Comparison of ENCODE assay signal across 8 cellular contexts in the genomic region with DNA sequence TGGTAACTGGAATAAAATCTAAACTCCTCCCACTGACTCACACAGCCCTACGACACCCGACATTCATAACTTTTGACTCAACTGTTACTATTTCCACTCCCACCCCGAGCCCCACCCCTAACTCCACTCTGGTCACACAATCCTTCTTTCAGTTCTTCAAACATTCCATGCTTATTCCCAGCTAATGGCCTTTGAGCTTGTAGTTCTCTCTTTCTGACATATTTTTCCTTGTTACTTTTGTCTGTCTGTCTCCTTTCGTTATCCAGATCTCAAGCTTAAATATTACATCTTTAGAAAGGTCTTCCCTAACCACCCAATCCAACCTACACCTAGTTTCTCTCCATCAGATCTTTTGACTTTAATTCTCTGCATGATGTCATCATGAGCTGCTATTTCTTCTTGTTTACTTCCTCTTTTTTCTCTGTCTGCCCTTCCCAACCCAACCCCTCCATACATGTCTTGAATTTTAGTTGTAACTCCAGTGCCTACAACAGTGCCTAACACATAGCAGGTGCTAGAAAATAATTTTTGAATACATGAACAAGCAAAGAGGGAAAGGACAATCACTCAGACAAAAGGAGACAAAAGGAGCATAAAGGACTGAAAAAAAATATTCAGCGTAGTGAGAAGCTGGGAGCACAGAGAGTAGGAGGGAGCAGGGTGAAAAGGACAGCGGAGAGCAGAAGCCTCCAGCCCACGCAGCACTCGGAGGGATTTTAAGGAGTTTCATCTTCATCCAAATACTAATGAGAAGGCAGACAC.
A peak's percentile ranks its signal among the peaks of the same experiment; 100 is the strongest.
DNase-seq lines count a peak whose midpoint lies in the region; ATAC-seq and TF ChIP-seq lines count a peak whose summit lies in the region.

No MANE protein-coding gene starts in this region.

- H3K36me3 ChIP-seq in SU-DHL-6 (ENCODE audit: low read length): no peaks in the 10 kb centered on the region
- no peaks in the 10 kb centered on the region for H3K36me3 ChIP-seq in thoracic aorta

- DNase-seq in Daoy (ENCODE audit: low read depth) (peak; percentile 69), left cardiac atrium (peak; percentile 46), thoracic aorta (ENCODE audit: low spot score) (no peak), ecto neural progenitor cell (ENCODE audit: low spot score) (no peak), NCI-H524 treated with DMSO at 0.1 percent for 48 hours (lab: John Stamatoyannopoulos, UW) (no peak), T-helper 9 cell (no peak)

- peak overlapping the region; percentile 3 for H3K4me2 ChIP-seq in SU-DHL-6 (ENCODE audit: low read depth, low read length, poor library complexity, severe bottlenecking)

- no peaks in the 10 kb centered on the region for H3K9me2 ChIP-seq in SU-DHL-6 (replicated peaks; ENCODE audit: insufficient read depth, low read length)

- H3K9me3 ChIP-seq in SU-DHL-6 (ENCODE audit: insufficient read depth, low read length): no peaks in the 10 kb centered on the region
- no peaks in the 10 kb centered on the region for H3K9me3 ChIP-seq in thoracic aorta

- H3K4me1 ChIP-seq in thoracic aorta (ENCODE audit: control insufficient read depth in 1 of 2, low read depth in 2 of 2): peaks cover 0 to 4% of the 10 kb centered on the region in 2 donors

- H3K79me2 ChIP-seq in SU-DHL-6 (ENCODE audit: insufficient read depth, low read length): no peaks in the 10 kb centered on the region

- peak; percentile 13 for ATAC-seq in HG02970 (IDR thresholded peaks at IDR 0.05; ENCODE audit: low FRiP score, unreplicated experiment)
- ATAC-seq in left cardiac atrium: peak; percentile 27 to 93
- ATAC-seq in thoracic aorta (ENCODE audit: insufficient number of reproducible peaks, low FRiP score, low read depth): peak; percentile 78

- H3K9ac ChIP-seq in SU-DHL-6 (ENCODE audit: low read length): no peak overlapping the region

- peak overlapping the region; percentile 58 for H2AFZ ChIP-seq in SU-DHL-6 (ENCODE audit: low read depth, low read length, severe bottlenecking)

- H4K20me1 ChIP-seq in SU-DHL-6 (ENCODE audit: low read depth, low read length): no peaks in the 10 kb centered on the region

- H3F3A ChIP-seq in SU-DHL-6 (ENCODE audit: insufficient read depth): no peaks in the 10 kb centered on the region

- H3K4me3 ChIP-seq in SU-DHL-6 (ENCODE audit: insufficient read depth, low read length, poor library complexity, severe bottlenecking) (no peak overlapping the region), thoracic aorta (peak overlapping the region; percentile 61)

- TF ChIP-seq CTCF in SU-DHL-6 (IDR thresholded peaks at IDR 0.05; ENCODE audit: insufficient read depth, low read length, poor library complexity, severe bottlenecking) (no peak), thoracic aorta (IDR thresholded peaks at IDR 0.05) (no peak)

- no peaks in the 10 kb centered on the region for H3K27me3 ChIP-seq in SU-DHL-6 (ENCODE audit: low read length)
- no peaks in the 10 kb centered on the region for H3K27me3 ChIP-seq in thoracic aorta (replicated peaks; ENCODE audit: insufficient read depth)

- intact Hi-C loops in left cardiac atrium (cut with DNase I): no loop called here

- H3K27ac ChIP-seq in SU-DHL-6 (ENCODE audit: low read depth, low read length) (no peak overlapping the region), thoracic aorta (peak overlapping the region; percentile 34 to 48)

Comparison
In these comparisons a context has a peak if more than half of its experiments do, and no peak if none do; other contexts are left out.
1. DNase-seq: peak in Daoy (single experiment) and left cardiac atrium (single experiment); none in thoracic aorta (single experiment), ecto neural progenitor cell (single experiment), NCI-H524 treated with DMSO at 0.1 percent for 48 hours (single experiment) and T-helper 9 cell (single experiment).
2. ATAC-seq: peak in every context shown above with its lines; median percentile 78 in thoracic aorta; 60 in left cardiac atrium; 13 in HG02970.